14 cellular contexts compared by ENCODE assay signal in the genomic region with DNA sequence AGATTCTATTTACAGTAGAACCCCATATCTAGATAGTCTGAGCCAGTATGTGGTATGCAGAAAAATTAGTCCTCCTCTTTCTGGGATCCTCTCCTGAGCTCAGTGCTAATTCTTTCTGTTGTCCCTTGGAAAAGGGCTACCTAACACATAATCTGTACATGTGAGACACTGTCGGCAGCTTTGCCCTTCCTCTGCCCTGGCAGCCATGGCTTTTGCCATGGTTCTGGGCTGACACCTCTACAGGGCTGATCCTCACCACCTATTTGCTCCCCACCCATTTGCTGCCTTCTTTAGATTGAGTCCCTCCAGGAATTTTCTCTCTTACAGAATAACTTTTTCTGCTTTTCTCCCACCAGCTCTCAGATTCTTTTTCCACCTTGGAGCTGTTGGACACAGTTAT.
"Had no signal": no experiment of that assay in that cellular context is flagged by ENCODE, and none has a peak within 500 bp of the region (broad histone marks: within the 10 kb centered on the region; RNA-seq: fewer than 3 reads in every experiment).

No MANE protein-coding gene starts in this region.

- H3K4me3 Mint-ChIP-seq: immature natural killer cell; memory B cell; neural crest cell; stimulated activated naive B cell treated with anti-CD40 and anti-IgM and Interleukin-4, amounts not matched to agents 10 μg/mL and 1 μg/mL and 100 μg/mL, for 72 hours had no signal

- H3K36me3 ChIP-seq: adrenal gland, SJSA1 had no signal

- H3K4me1 Mint-ChIP-seq: immature natural killer cell, memory B cell had no signal

- H3K9me3 ChIP-seq: adrenal gland, body of pancreas, SJSA1 had no signal

- H3K9me3 Mint-ChIP-seq: activated T-helper 2 cell treated with anti-CD3 and anti-CD28 coated beads, Interferon-gamma antibody, Interleukin-2, Interleukin-4, amounts not matched to agents 10 μg/mL and 5 μg/mL and 100 μg/mL, durations not matched to agents 14 hours and 24 hours and 36 hours; dendritic cell treated with granulocyte-macrophage colony-stimulating factor and Interleukin-4, amounts not matched to agents 40 ng/mL and 50 ng/mL, for 4 days; immature natural killer cell; memory B cell; neural crest cell; stimulated activated naive B cell treated with anti-CD40 and anti-IgM and Interleukin-4, amounts not matched to agents 10 μg/mL and 1 μg/mL and 100 μg/mL, for 72 hours had no signal

- H3K36me3 Mint-ChIP-seq: immature natural killer cell; memory B cell; stimulated activated naive B cell treated with anti-CD40 and anti-IgM and Interleukin-4, amounts not matched to agents 10 μg/mL and 1 μg/mL and 100 μg/mL, for 72 hours had no signal

- H3K27me3 ChIP-seq: adrenal gland, body of pancreas, SJSA1 had no signal

- H3K27ac ChIP-seq: adrenal gland, body of pancreas, SJSA1 had no signal

- DNase-seq: activated CD4-positive, alpha-beta T cell treated with anti-CD3 and anti-CD28 coated beads for 48 hours; activated CD8-positive, alpha-beta memory T cell treated with anti-CD3 and anti-CD28 coated beads for 24 hours; activated naive CD4-positive, alpha-beta T cell treated with anti-CD3 and anti-CD28 coated beads, Interleukin-2, amount 50 U/mL, for 16 hours; adrenal gland; body of pancreas; immature natural killer cell; stimulated activated CD4-positive, alpha-beta T cell treated with anti-CD3 and anti-CD28 coated beads, Interleukin-2, amount 100 ng/mL, for 24 hours; stimulated activated naive B cell treated with anti-CD40 and anti-IgM and Interleukin-4, amounts not matched to agents 10 μg/mL and 1 μg/mL and 100 μg/mL, for 72 hours; trophoblast cell had no signal

- H3K4me1 ChIP-seq: adrenal gland, SJSA1 had no signal

- H3K4me3 ChIP-seq: adrenal gland, body of pancreas, SJSA1 had no signal

- H3K27ac Mint-ChIP-seq: activated T-helper 2 cell treated with anti-CD3 and anti-CD28 coated beads, Interferon-gamma antibody, Interleukin-2, Interleukin-4, amounts not matched to agents 10 μg/mL and 5 μg/mL and 100 μg/mL, durations not matched to agents 14 hours and 24 hours and 36 hours; dendritic cell treated with granulocyte-macrophage colony-stimulating factor and Interleukin-4, amounts not matched to agents 40 ng/mL and 50 ng/mL, for 4 days; immature natural killer cell; memory B cell; stimulated activated naive B cell treated with anti-CD40 and anti-IgM and Interleukin-4, amounts not matched to agents 10 μg/mL and 1 μg/mL and 100 μg/mL, for 72 hours had no signal
